In genomic region chr5:93348231-93348630, GRCh38 we compare ENCODE assay signal across 14 cellular contexts.
"Had no signal": no experiment of that assay in that cellular context is flagged by ENCODE, and none has a peak within 500 bp of the region (broad histone marks: within the 10 kb centered on the region; RNA-seq: fewer than 3 reads in every experiment).

No MANE protein-coding gene starts in this region.

- H3K36me3 Mint-ChIP-seq: activated CD4-positive, alpha-beta memory T cell treated with anti-CD3 and anti-CD28 coated beads for 36 hours; activated CD8-positive, alpha-beta memory T cell treated with anti-CD3 and anti-CD28 coated beads, Interleukin-2, amount 10 ng/mL, durations not matched to agents 7 days and 5 days; activated naive CD8-positive, alpha-beta T cell; brain; natural killer cell; type B pancreatic cell had no signal

- H3K27ac Mint-ChIP-seq: activated CD4-positive, alpha-beta memory T cell treated with anti-CD3 and anti-CD28 coated beads for 36 hours; activated CD8-positive, alpha-beta memory T cell treated with anti-CD3 and anti-CD28 coated beads, Interleukin-2, amount 10 ng/mL, durations not matched to agents 7 days and 5 days; activated naive CD8-positive, alpha-beta T cell; brain; natural killer cell; T-helper 2 cell treated with Interferon-gamma antibody and Interleukin-4, amounts not matched to agents 5 μg/mL and 100 μg/mL, for 36 hours; type B pancreatic cell had no signal

- DNase-seq: activated CD4-positive, alpha-beta memory T cell treated with anti-CD3 and anti-CD28 coated beads for 36 hours; activated CD4-positive, alpha-beta T cell treated with anti-CD3 and anti-CD28 coated beads for 4 hours; activated CD8-positive, alpha-beta memory T cell treated with anti-CD3 and anti-CD28 coated beads, Interleukin-2, amount 10 ng/mL, durations not matched to agents 7 days and 5 days; central memory CD4-positive, alpha-beta T cell; natural killer cell; stimulated activated CD4-positive, alpha-beta T cell treated with anti-CD3 and anti-CD28 coated beads, Interleukin-2, amount 100 ng/mL, for 24 hours; stimulated activated naive CD8-positive, alpha-beta T cell treated with anti-CD3 and anti-CD28 coated beads, Interleukin-15, Interleukin-2, amounts not matched to agents 100 U/mL and 50 U/mL, for 24 hours had no signal

- H3K27me3 Mint-ChIP-seq: activated CD4-positive, alpha-beta memory T cell treated with anti-CD3 and anti-CD28 coated beads for 36 hours; activated CD8-positive, alpha-beta memory T cell treated with anti-CD3 and anti-CD28 coated beads, Interleukin-2, amount 10 ng/mL, durations not matched to agents 7 days and 5 days; activated naive CD8-positive, alpha-beta T cell; type B pancreatic cell had no signal

- H3K27ac ChIP-seq: coronary artery had no signal

- H3K4me1 Mint-ChIP-seq: activated CD8-positive, alpha-beta memory T cell treated with anti-CD3 and anti-CD28 coated beads, Interleukin-2, amount 10 ng/mL, durations not matched to agents 7 days and 5 days; brain; natural killer cell had no signal

- FAIRE-seq: frontal cortex, TTC549 had no signal

- ATAC-seq: activated CD8-positive, alpha-beta memory T cell treated with anti-CD3 and anti-CD28 coated beads, Interleukin-2, amount 10 ng/mL, durations not matched to agents 7 days and 5 days; natural killer cell; stimulated activated naive CD8-positive, alpha-beta T cell treated with anti-CD3 and anti-CD28 coated beads, Interleukin-15, Interleukin-2, amounts not matched to agents 100 U/mL and 50 U/mL, for 24 hours had no signal

- H3K4me3 Mint-ChIP-seq: activated CD4-positive, alpha-beta memory T cell treated with anti-CD3 and anti-CD28 coated beads for 36 hours; activated CD8-positive, alpha-beta memory T cell treated with anti-CD3 and anti-CD28 coated beads, Interleukin-2, amount 10 ng/mL, durations not matched to agents 7 days and 5 days; activated naive CD8-positive, alpha-beta T cell; brain; natural killer cell; T-helper 2 cell treated with Interferon-gamma antibody and Interleukin-4, amounts not matched to agents 5 μg/mL and 100 μg/mL, for 36 hours; type B pancreatic cell had no signal

- H3K4me3 ChIP-seq: coronary artery had no signal
